Comparison of ENCODE assay signal across 20 cellular contexts in the genomic region with DNA sequence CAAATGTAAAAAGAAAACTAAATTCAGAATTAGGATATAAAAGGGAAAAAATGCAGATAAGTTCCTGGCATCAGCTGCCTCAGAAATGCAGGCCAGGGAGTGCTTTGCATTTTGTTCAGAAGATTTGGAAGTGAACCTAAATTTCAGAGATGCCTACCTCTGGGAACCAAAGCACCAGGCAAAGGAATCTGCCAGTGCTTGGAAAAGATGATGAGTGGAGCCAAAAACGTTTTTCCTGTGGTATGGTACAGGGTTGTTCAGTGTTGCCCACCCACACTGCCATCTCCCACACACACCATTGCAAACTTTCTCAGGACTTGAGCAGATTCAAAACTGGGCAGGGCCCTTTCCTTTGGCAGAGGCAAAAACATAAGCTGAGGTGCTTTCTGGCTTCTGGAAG.
A peak's percentile ranks its signal among the peaks of the same experiment; 100 is the strongest.
DNase-seq lines count a peak whose midpoint lies in the region; ATAC-seq, FAIRE-seq and TF ChIP-seq lines count a peak whose summit lies in the region.
"Had no signal": no experiment of that assay in that cellular context is flagged by ENCODE, and none has a peak within 500 bp of the region (broad histone marks: within the 10 kb centered on the region; RNA-seq: fewer than 3 reads in every experiment).

No MANE protein-coding gene starts in this region.

- FAIRE-seq in kidney (lab: Jason Lieb, UNC): no peak
- FAIRE-seq: GM12891 had no signal

- peaks cover 12% of the 10 kb centered on the region for H3K4me1 ChIP-seq in GM23338 (ENCODE audit: insufficient read depth)
- H3K4me1 ChIP-seq in Panc1 (ENCODE audit: control insufficient read depth, insufficient read depth, low read length): peaks cover 9% of the 10 kb centered on the region; the same call in 1 of the 2 replicates
- no peaks in the 10 kb centered on the region for H3K4me1 ChIP-seq in osteoblast (ENCODE audit: insufficient read depth, low read length)
- no peaks in the 10 kb centered on the region for H3K4me1 ChIP-seq in kidney (ENCODE audit: control insufficient read depth in 1 of 2, insufficient read depth in 1 of 2, low read depth in 1 of 2, low read length in 2 of 2)

- TF ChIP-seq CTCF in GM23338 (conservative IDR thresholded peaks at IDR 0.05; ENCODE audit: low read depth in 2 of 2) (no peak), Panc1 (IDR thresholded peaks at IDR 0.05) (no peak), fibroblast of pulmonary artery (IDR thresholded peaks at IDR 0.05; ENCODE audit: low read length, missing control alignments) (no peak), osteoblast (IDR thresholded peaks at IDR 0.05; ENCODE audit: extremely low read depth, low read depth, low read length) (no peak), kidney (IDR thresholded peaks at IDR 0.05; ENCODE audit: borderline replicate concordance, extremely low read depth, insufficient read depth) (no peak)

- H3K27me3 ChIP-seq in GM23338 (ENCODE audit: insufficient read depth): no peaks in the 10 kb centered on the region
- H3K27me3 ChIP-seq in Panc1 (ENCODE audit: control insufficient read depth, insufficient read depth, low read length): no peaks in the 10 kb centered on the region
- no peaks in the 10 kb centered on the region for H3K27me3 ChIP-seq in osteoblast (ENCODE audit: insufficient read depth, low read length)

- ATAC-seq in GM23338 (no peak), Panc1 (no peak)
- ATAC-seq: CD8-positive, alpha-beta T cell had no signal

- no peak overlapping the region for H3K4me3 Mint-ChIP-seq in GM23338
- H3K4me3 Mint-ChIP-seq: CD8-positive, alpha-beta T cell had no signal

- POLR2A ChIA-PET in Panc1 (lab: Charles Lee): no interaction called here

- H3K9me3 Mint-ChIP-seq in GM23338: no peaks in the 10 kb centered on the region

- no peaks in the 10 kb centered on the region for H3K27me3 Mint-ChIP-seq in GM23338 (ENCODE audit: insufficient read depth, low read depth, poor library complexity)

- H3K79me2 ChIP-seq in GM23338 (replicated peaks; ENCODE audit: insufficient read depth) (no peaks in the 10 kb centered on the region), osteoblast (ENCODE audit: insufficient read depth, low read length) (no peaks in the 10 kb centered on the region)

- no peaks in the 10 kb centered on the region for H3K36me3 Mint-ChIP-seq in GM23338 (ENCODE audit: low read depth)
- H3K36me3 Mint-ChIP-seq: CD8-positive, alpha-beta T cell had no signal

- in situ Hi-C loops in Panc1 (cut with HindIII; ENCODE audit: low pct_unique_long_range_greater_than_20kb, low sequenced_read_pairs): no loop called here

- H4K20me1 ChIP-seq in GM23338 (replicated peaks; ENCODE audit: insufficient read depth): no peaks in the 10 kb centered on the region
- no peaks in the 10 kb centered on the region for H4K20me1 ChIP-seq in osteoblast (ENCODE audit: insufficient read depth, low read length)

- CTCF ChIA-PET in Panc1 (lab: Charles Lee): no interaction called here

- intact Hi-C loops in Panc1 (cut with micrococcal nuclease; ENCODE audit: unreplicated experiment) (loop anchor here (10.0 kb wide), 1 partner anchor 370 kb away; no protein-coding TSS in a partner anchor), kidney (cut with DNase I) (no loop called here)

- H3K4me2 ChIP-seq in GM23338 (no peak overlapping the region; the same call in 1 of the 2 replicates), osteoblast (ENCODE audit: insufficient read depth, low read length) (no peak overlapping the region)

- H3K4me1 Mint-ChIP-seq in GM23338: peaks cover 11% of the 10 kb centered on the region

- H3K36me3 ChIP-seq in GM23338 (ENCODE audit: insufficient read depth) (no peaks in the 10 kb centered on the region), Panc1 (ENCODE audit: control insufficient read depth, insufficient read depth, low read length) (no peaks in the 10 kb centered on the region), osteoblast (ENCODE audit: insufficient read depth, low read length) (no peaks in the 10 kb centered on the region), kidney (ENCODE audit: control insufficient read depth in 1 of 2, insufficient read depth in 2 of 2, low read length in 2 of 2) (no peaks in the 10 kb centered on the region)

- DNase-seq in GM23338 (ENCODE audit: low spot score): no peak
- no peak for DNase-seq in Panc1 (ENCODE audit: low read depth, low spot score)
- DNase-seq in fibroblast of pulmonary artery (ENCODE audit: low read depth): peak; percentile 50
- DNase-seq in osteoblast (ENCODE audit: insufficient read length, low spot score, missing footprints): no peak
- DNase-seq in RKO (ENCODE audit: low spot score): no peak
- no peak for DNase-seq in kidney
- no peak for DNase-seq in stimulated activated CD4-positive, alpha-beta T cell treated with anti-CD3 and anti-CD28 coated beads, Interleukin-4, amount 100 ng/mL, for 1 hour
- DNase-seq: AML-193; C1 segment of cervical spinal cord; CD8-positive, alpha-beta T cell; HCEC 1CT; Kasumi-1; NCI-H1694; NCI-H2081; NCI-H2171 treated with DMSO at 0.1 percent for 48 hours; NCI-H524 treated with DMSO at 0.1 percent for 48 hours; OCI-M1; RPMI8226; SHP77 had no signal

- no peak overlapping the region for H3K27ac ChIP-seq in GM23338 (ENCODE audit: low read depth)
- H3K27ac ChIP-seq in Panc1 (ENCODE audit: low read length): peak overlapping the region; percentile 58; the same call in 1 of the 2 replicates
- H3K27ac ChIP-seq in osteoblast (ENCODE audit: low read depth, low read length): no peak overlapping the region
- H3K27ac ChIP-seq in kidney (ENCODE audit: low read depth in 2 of 2, low read length in 2 of 2): no peak overlapping the region

- peaks cover 6% of the 10 kb centered on the region; the same call in 1 of the 2 replicates for H3K9me2 ChIP-seq in GM23338 (ENCODE audit: insufficient read depth)

- no peak overlapping the region for H3K9ac ChIP-seq in kidney (ENCODE audit: low read length in 2 of 2)

- H3K9me3 ChIP-seq in Panc1 (ENCODE audit: control insufficient read depth, insufficient read depth, low read depth, low read length) (no peaks in the 10 kb centered on the region), osteoblast (ENCODE audit: low read depth, low read length) (no peaks in the 10 kb centered on the region), kidney (ENCODE audit: control insufficient read depth in 1 of 2, low read length in 2 of 2) (peaks cover 0 to 5% of the 10 kb centered on the region in 2 donors)

- no TSS peak for BruUV-seq in Panc1 (replicated peaks; lab: Mats Ljungman, UMichigan)

- no peak overlapping the region for H3K27ac Mint-ChIP-seq in GM23338
- H3K27ac Mint-ChIP-seq: CD8-positive, alpha-beta T cell had no signal

- no peak overlapping the region for H3K4me3 ChIP-seq in GM23338
- no peak overlapping the region for H3K4me3 ChIP-seq in Panc1 (ENCODE audit: low read depth in 2 of 2, low read length in 2 of 2)
- H3K4me3 ChIP-seq in fibroblast of pulmonary artery (replicated peaks; ENCODE audit: low read depth, low read length): no peak overlapping the region
- H3K4me3 ChIP-seq in osteoblast (ENCODE audit: insufficient read depth, low read length): no peak overlapping the region
- no peak overlapping the region for H3K4me3 ChIP-seq in kidney (ENCODE audit: low read length in 2 of 2)

- H2AFZ ChIP-seq in GM23338: peak overlapping the region; percentile 92
- peak overlapping the region; percentile 25 for H2AFZ ChIP-seq in osteoblast (ENCODE audit: low read length)

- no peaks in the 10 kb centered on the region for H3F3A ChIP-seq in GM23338 (replicated peaks; ENCODE audit: low read depth)

TF ChIP-seq in GM23338, 12 proteins besides CTCF, POLR2A, EP300 and RAD21 (continues in another document):
- TF ChIP-seq EZH2 (IDR thresholded peaks at IDR 0.05; ENCODE audit: low read depth, unreplicated experiment): no peak
- TF ChIP-seq CREB1 (CRISPR knock-in tag; IDR thresholded peaks at IDR 0.05; ENCODE audit: low read depth): no peak
- TF ChIP-seq ZNF331 (CRISPR knock-in tag; IDR thresholded peaks at IDR 0.05; ENCODE audit: low read depth): no peak
- no peak for TF ChIP-seq EZH2phosphoT487 (IDR thresholded peaks at IDR 0.05; ENCODE audit: unreplicated experiment)
- TF ChIP-seq ZNF114 (CRISPR knock-in tag; IDR thresholded peaks at IDR 0.05): no peak
- TF ChIP-seq JUNB (IDR thresholded peaks at IDR 0.05; ENCODE audit: unreplicated experiment): no peak
- TF ChIP-seq, protein P1, sequence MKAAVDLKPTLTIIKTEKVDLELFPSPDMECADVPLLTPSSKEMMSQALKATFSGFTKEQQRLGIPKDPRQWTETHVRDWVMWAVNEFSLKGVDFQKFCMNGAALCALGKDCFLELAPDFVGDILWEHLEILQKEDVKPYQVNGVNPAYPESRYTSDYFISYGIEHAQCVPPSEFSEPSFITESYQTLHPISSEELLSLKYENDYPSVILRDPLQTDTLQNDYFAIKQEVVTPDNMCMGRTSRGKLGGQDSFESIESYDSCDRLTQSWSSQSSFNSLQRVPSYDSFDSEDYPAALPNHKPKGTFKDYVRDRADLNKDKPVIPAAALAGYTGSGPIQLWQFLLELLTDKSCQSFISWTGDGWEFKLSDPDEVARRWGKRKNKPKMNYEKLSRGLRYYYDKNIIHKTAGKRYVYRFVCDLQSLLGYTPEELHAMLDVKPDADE (IDR thresholded peaks at IDR 0.05): no peak
- no peak for TF ChIP-seq POLR2AphosphoS5 (IDR thresholded peaks at IDR 0.05; ENCODE audit: low read depth)
- no peak for TF ChIP-seq NANOG (IDR thresholded peaks at IDR 0.05; ENCODE audit: borderline replicate concordance)
